8 cellular contexts compared by ENCODE assay signal in the genomic region with DNA sequence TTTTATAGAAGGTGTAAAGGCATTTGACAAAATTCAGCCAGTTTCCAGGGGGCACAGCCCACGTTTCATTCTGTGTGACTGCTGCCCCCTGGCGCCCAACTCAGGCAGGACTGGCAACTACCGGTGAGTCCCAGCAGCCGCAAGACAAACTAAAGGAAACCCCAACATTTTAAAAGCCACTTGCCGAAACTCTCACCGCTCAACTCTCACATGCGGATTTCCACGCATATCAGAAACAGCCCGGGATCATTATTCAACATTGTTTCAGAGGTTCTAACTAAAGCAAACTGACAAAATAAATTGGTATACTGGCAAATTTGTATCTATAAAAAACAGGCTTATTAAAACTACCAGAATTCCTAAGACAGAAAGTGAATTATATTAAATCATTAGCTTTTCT. TPM values are rescaled to one million over a fixed set of nuclear protein-coding genes. Genes with fewer than 3 reads are reported as not detected.
DNase-seq lines count a peak whose midpoint lies in the region; ATAC-seq and TF ChIP-seq lines count a peak whose summit lies in the region.

No MANE protein-coding gene starts in this region.

- no peaks in the 10 kb centered on the region for H3K27me3 ChIP-seq in CD8-positive, alpha-beta T cell (ENCODE audit: insufficient read depth, low read length)
- H3K27me3 ChIP-seq in HL-60 (ENCODE audit: insufficient read depth, poor library complexity, severe bottlenecking) (no peaks in the 10 kb centered on the region), PC-9 (ENCODE audit: insufficient read depth, low read depth) (no peaks in the 10 kb centered on the region), esophagus squamous epithelium (no peaks in the 10 kb centered on the region)

- BruUV-seq in PC-9 (replicated peaks; lab: Mats Ljungman, UMichigan) = no TSS peak

- H3K9me3 Mint-ChIP-seq in CD8-positive, alpha-beta T cell = peaks cover under 1% of the 10 kb centered on the region
- H3K9me3 Mint-ChIP-seq in nephron = no peaks in the 10 kb centered on the region

- intact Hi-C loops in CD8-positive, alpha-beta T cell (cut with DNase I, micrococcal nuclease) = loop anchor here (1.0 to 2.0 kb wide), 7 partner anchors 22 to 286 kb away; partner anchors contain the start of genes RNF185 (in 1 of the 2) and TUG1 (in 1 of the 2)
- intact Hi-C loops in PC-9 (cut with micrococcal nuclease; ENCODE audit: unreplicated experiment) = loop anchor here (1.0 to 10.0 kb wide), 3 partner anchors 90 to 286 kb away; partner anchors contain the start of gene SLC35E4
- intact Hi-C loops in esophagus squamous epithelium (cut with DNase I) = loop anchor here (10.0 kb wide), 1 partner anchor 286 kb away; the partner anchor contains the start of gene SLC35E4

- H3F3A ChIP-seq in PC-9 (ENCODE audit: insufficient read depth, low read depth) = peaks cover 10% of the 10 kb centered on the region

- POLR2A ChIA-PET in CD8-positive, alpha-beta T cell (lab: Charles Lee) = interaction anchor here (0.6 to 4.4 kb wide), 2 partner anchors 12 to 48 kb away, joined by 3 to 31 read pairs; partner anchors contain the start of genes MORC2 and TUG1
- POLR2A ChIA-PET in PC-9 (lab: Charles Lee; ENCODE audit: unreplicated experiment) = interaction anchor here (0.6 to 0.7 kb wide), 2 partner anchors 25 to 272 kb away, joined by 5 to 8 read pairs; no protein-coding TSS in a partner anchor

- no peak overlapping the region for H3K4me3 ChIP-seq in CD8-positive, alpha-beta T cell (ENCODE audit: low read depth, low read length)
- H3K4me3 ChIP-seq in HL-60 (replicated peaks; ENCODE audit: insufficient read depth, low read length) (no peak overlapping the region), PC-9 (no peak overlapping the region), esophagus squamous epithelium (peak overlapping the region in 1 of 4 donors; percentile 22)

- H3K79me2 ChIP-seq in PC-9 (ENCODE audit: low read depth) = no peaks in the 10 kb centered on the region

- no peaks in the 10 kb centered on the region for H4K20me1 ChIP-seq in PC-9 (ENCODE audit: insufficient read depth)

- peak; percentile 96 for TF ChIP-seq CTCF in CD8-positive, alpha-beta T cell (IDR thresholded peaks at IDR 0.05)
- TF ChIP-seq CTCF in HL-60 (IDR thresholded peaks at IDR 0.05; ENCODE audit: insufficient read depth, low read length) (peak; percentile 72), PC-9 (conservative IDR thresholded peaks at IDR 0.05) (peak; percentile 98), esophagus squamous epithelium (IDR thresholded peaks at IDR 0.05) (peak; percentile 79 to 94 (median 92)), nephron (IDR thresholded peaks at IDR 0.05; ENCODE audit: unreplicated experiment in 3 of 3) (peak; percentile 92 to 96 (median 93))

- CTCF ChIA-PET in CD8-positive, alpha-beta T cell (lab: Charles Lee) = interaction anchor here (0.6 to 4.3 kb wide), 27 partner anchors 10 to 1345 kb away, joined by 3 to 53 read pairs (median 4); partner anchors contain the start of genes MORC2, SLC35E4 and TUG1
- CTCF ChIA-PET in PC-9 (lab: Charles Lee) = interaction anchor here (0.6 to 2.8 kb wide), 6 partner anchors 45 to 626 kb away, joined by 3 to 29 read pairs (median 6); no protein-coding TSS in a partner anchor

- H3K9me2 ChIP-seq in PC-9 (ENCODE audit: insufficient read depth) = no peaks in the 10 kb centered on the region

- peak overlapping the region; percentile 64 for H3K4me3 Mint-ChIP-seq in CD8-positive, alpha-beta T cell
- H3K4me3 Mint-ChIP-seq in nephron = no peak overlapping the region

- peaks cover 23% of the 10 kb centered on the region for H3K36me3 Mint-ChIP-seq in CD8-positive, alpha-beta T cell
- peaks cover 16% of the 10 kb centered on the region for H3K36me3 Mint-ChIP-seq in nephron (ENCODE audit: low read depth)

- peaks cover 4% of the 10 kb centered on the region for H3K36me3 ChIP-seq in CD8-positive, alpha-beta T cell (ENCODE audit: insufficient read depth, low read length)
- H3K36me3 ChIP-seq in PC-9 (ENCODE audit: low read depth) (no peaks in the 10 kb centered on the region), esophagus squamous epithelium (peaks cover 0 to 16% (median 0%) of the 10 kb centered on the region in 3 donors)

- WGBS in esophagus squamous epithelium, 2 donors = 0 to 2% methylated on average over 8 to 9 of the region's 9 CpGs

- peak overlapping the region; percentile 55 for H3K27ac Mint-ChIP-seq in CD8-positive, alpha-beta T cell
- no peak overlapping the region for H3K27ac Mint-ChIP-seq in nephron

- H3K4me1 ChIP-seq in CD8-positive, alpha-beta T cell (ENCODE audit: insufficient read depth, low read length) = peaks cover 26% of the 10 kb centered on the region
- H3K4me1 ChIP-seq in PC-9 (replicated peaks; ENCODE audit: insufficient read depth) = no peaks in the 10 kb centered on the region
- H3K4me1 ChIP-seq in esophagus squamous epithelium = peaks cover 0 to 21% (median 10%) of the 10 kb centered on the region in 3 donors

- no peak for TF ChIP-seq POLR2A in esophagus squamous epithelium (IDR thresholded peaks at IDR 0.05)

- H3K27me3 Mint-ChIP-seq in CD8-positive, alpha-beta T cell (ENCODE audit: low read depth) = no peaks in the 10 kb centered on the region
- no peaks in the 10 kb centered on the region for H3K27me3 Mint-ChIP-seq in nephron (ENCODE audit: low read depth)

- no peak overlapping the region for H2AFZ ChIP-seq in PC-9

- no peak overlapping the region for H3K27ac ChIP-seq in CD8-positive, alpha-beta T cell (ENCODE audit: low read depth, low read length)
- H3K27ac ChIP-seq in HL-60 (replicated peaks) (no peak overlapping the region), PC-9 (no peak overlapping the region), esophagus squamous epithelium (no peak overlapping the region)

- ATAC-seq in CD8-positive, alpha-beta T cell = peak; percentile 77
- no peak for ATAC-seq in GM19455 (IDR thresholded peaks at IDR 0.05; ENCODE audit: unreplicated experiment)

- H3K4me2 ChIP-seq in PC-9 = peak overlapping the region; percentile 46; the same call in 1 of the 2 replicates

- DNase-seq in CD8-positive, alpha-beta T cell = peak; percentile 66 to 91 (median 85)
- DNase-seq in HL-60 (ENCODE audit: low read depth in 1 of 2, low spot score in 1 of 2) (peak; percentile 17 to 59), PC-9 (peak; percentile 46 to 74), esophagus squamous epithelium (lab: John Stamatoyannopoulos, UW) (no peak)
- DNase-seq in activated T-cell treated with anti-CD3 and anti-CD28 coated beads, Interleukin-2, amount 50 U/mL, for 48 hours = peak; percentile 90 to 93
- peak; percentile 49 to 84 (median 78) for DNase-seq in stimulated activated naive CD4-positive, alpha-beta T cell (lab: John Stamatoyannopoulos, UW)

- peaks cover 31% of the 10 kb centered on the region for H3K4me1 Mint-ChIP-seq in CD8-positive, alpha-beta T cell (ENCODE audit: low read depth)
- peaks cover 3% of the 10 kb centered on the region for H3K4me1 Mint-ChIP-seq in nephron

- H3K9me3 ChIP-seq in CD8-positive, alpha-beta T cell (ENCODE audit: low read length) = no peaks in the 10 kb centered on the region
- H3K9me3 ChIP-seq in PC-9 (ENCODE audit: insufficient read depth, low read depth) (no peaks in the 10 kb centered on the region), esophagus squamous epithelium (peaks cover 0 to 7% (median 1%) of the 10 kb centered on the region in 3 donors)

RNA-seq across cellular contexts. Expression of gene MORC2, which starts 48.2 kb away (rescaled TPM):
- total RNA-seq in CD8-positive, alpha-beta T cell = 10 to 100 TPM; 20.1 TPM
- total RNA-seq in PC-9 (2021) (39.8 and 52.9 TPM in 2 replicates), esophagus squamous epithelium (10 to 100 TPM in 3 of 4 donors, 1 to 10 TPM in 1; 9.5 to 24.0 (median 13.1) TPM)

RNA-seq across cellular contexts. Expression of gene TUG1, which starts 48.7 kb away (rescaled TPM):
- 10 to 100 TPM; 74.9 to 79.0 TPM for total RNA-seq in CD8-positive, alpha-beta T cell
- 80.6 and 105 TPM in 2 replicates for total RNA-seq in PC-9 (2021)
- 10 to 100 TPM; 27.9 to 63.1 (median 41.5) TPM for total RNA-seq in esophagus squamous epithelium
